Comparison of ENCODE assay signal across 1 cellular context in genomic region chr11:123185326-123185725, GRCh38.
TF ChIP-seq lines count a peak whose summit lies in the region.

No MANE protein-coding gene starts in this region.

TF ChIP-seq in IMR-90, 13 proteins besides CTCF, POLR2A, EP300 and RAD21:
- no peak for TF ChIP-seq ELK1 (IDR thresholded peaks at IDR 0.05; ENCODE audit: borderline replicate concordance, low read depth, low read length)
- TF ChIP-seq MAZ (IDR thresholded peaks at IDR 0.05; ENCODE audit: borderline replicate concordance, low read depth, low read length), result no peak
- TF ChIP-seq FOS (IDR thresholded peaks at IDR 0.05; ENCODE audit: low read depth, low read length), result no peak
- no peak for TF ChIP-seq RFX5 (IDR thresholded peaks at IDR 0.05; ENCODE audit: low read depth, low read length)
- TF ChIP-seq USF2 (IDR thresholded peaks at IDR 0.05; ENCODE audit: low read depth, low read length), result no peak
- no peak for TF ChIP-seq MXI1 (IDR thresholded peaks at IDR 0.05; ENCODE audit: borderline replicate concordance, low read depth, low read length)
